ENCODE assay signal across 27 cellular contexts in genomic region chr12:42679402-42679801, GRCh38.
A peak's percentile ranks its signal among the peaks of the same experiment; 100 is the strongest.
DNase-seq lines count a peak whose midpoint lies in the region; ATAC-seq and TF ChIP-seq lines count a peak whose summit lies in the region.
"Had no signal": no experiment of that assay in that cellular context is flagged by ENCODE, and none has a peak within 500 bp of the region (broad histone marks: within the 10 kb centered on the region; RNA-seq: fewer than 3 reads in every experiment).

No MANE protein-coding gene starts in this region.

- peaks cover 0 to under 1% (median 0%) of the 10 kb centered on the region in 3 donors for H3K9me3 Mint-ChIP-seq in T-cell
- H3K9me3 Mint-ChIP-seq: T-helper 2 cell treated with Interferon-gamma antibody and Interleukin-4, amounts not matched to agents 5 μg/mL and 100 μg/mL, for 36 hours had no signal

- ATAC-seq in heart left ventricle: peak; percentile 47 to 67 (median 59)
- no peak for ATAC-seq in T-cell (replicated peaks in 1 of 4)
- ATAC-seq in HG03432 (IDR thresholded peaks at IDR 0.05; ENCODE audit: unreplicated experiment): no peak
- ATAC-seq: activated CD8-positive, alpha-beta T cell treated with anti-CD3 and anti-CD28 coated beads, Interleukin-2, amount 10 ng/mL, durations not matched to agents 7 days and 5 days; HepG2; natural killer cell; stimulated activated naive B cell treated with anti-CD40 and anti-IgM and Interleukin-4, amounts not matched to agents 10 μg/mL and 1 μg/mL and 100 μg/mL, for 72 hours had no signal

- POLR2A ChIA-PET in T-cell (lab: Charles Lee): no interaction called here

- no peak overlapping the region for H3K4me3 Mint-ChIP-seq in T-cell
- H3K4me3 Mint-ChIP-seq: activated CD8-positive, alpha-beta T cell treated with anti-CD3 and anti-CD28 coated beads, Interleukin-2, amount 10 ng/mL, durations not matched to agents 7 days and 5 days; memory B cell; natural killer cell; stimulated activated naive B cell treated with anti-CD40 and anti-IgM and Interleukin-4, amounts not matched to agents 10 μg/mL and 1 μg/mL and 100 μg/mL, for 72 hours; T-helper 2 cell treated with Interferon-gamma antibody and Interleukin-4, amounts not matched to agents 5 μg/mL and 100 μg/mL, for 36 hours had no signal

- peaks cover 0 to 16% (median 2%) of the 10 kb centered on the region in 12 donors for H3K4me1 ChIP-seq in heart left ventricle
- H3K4me1 ChIP-seq: prostate gland, thyroid gland had no signal

- TF ChIP-seq CTCF in heart left ventricle (IDR thresholded peaks at IDR 0.05): no peak
- TF ChIP-seq CTCF in kidney epithelial cell (IDR thresholded peaks at IDR 0.05; ENCODE audit: insufficient read depth, low read length, poor library complexity, severe bottlenecking): no peak
- TF ChIP-seq CTCF in lower leg skin (IDR thresholded peaks at IDR 0.05): no peak

- H3K4me1 Mint-ChIP-seq in T-cell: no peaks in the 10 kb centered on the region
- H3K4me1 Mint-ChIP-seq: memory B cell; natural killer cell; stimulated activated naive B cell treated with anti-CD40 and anti-IgM and Interleukin-4, amounts not matched to agents 10 μg/mL and 1 μg/mL and 100 μg/mL, for 72 hours had no signal

- H3K4me3 ChIP-seq in heart left ventricle (no peak overlapping the region), kidney epithelial cell (ENCODE audit: low read depth, low read length) (no peak overlapping the region), lower leg skin (ENCODE audit: low read depth, poor library complexity, severe bottlenecking) (no peak overlapping the region)
- H3K4me3 ChIP-seq: prostate gland, SJCRH30, thyroid gland had no signal

- H3K9me3 ChIP-seq in heart left ventricle: no peaks in the 10 kb centered on the region
- H3K9me3 ChIP-seq: prostate gland, SJCRH30, thyroid gland had no signal

- no peaks in the 10 kb centered on the region for H3K27me3 ChIP-seq in heart left ventricle
- no peaks in the 10 kb centered on the region for H3K27me3 ChIP-seq in kidney epithelial cell (ENCODE audit: control insufficient read depth, insufficient read depth, low read length)
- H3K27me3 ChIP-seq: SJCRH30, thyroid gland had no signal

- no peaks in the 10 kb centered on the region for H3K36me3 ChIP-seq in heart left ventricle
- no peaks in the 10 kb centered on the region for H3K36me3 ChIP-seq in kidney epithelial cell (ENCODE audit: control insufficient read depth, insufficient read depth, low read length)
- H3K36me3 ChIP-seq: prostate gland, SJCRH30, thyroid gland had no signal

- intact Hi-C loops in heart left ventricle (cut with DNase I) (no loop called here), cardiac septum (cut with DNase I) (no loop called here), lower leg skin (cut with DNase I; ENCODE audit: low total_unique reads) (no loop called here)

- no peak for TF ChIP-seq POLR2A in heart left ventricle (IDR thresholded peaks at IDR 0.05)
- no peak for TF ChIP-seq POLR2A in lower leg skin (IDR thresholded peaks at IDR 0.05)

- peak overlapping the region in 1 of 12 donors; percentile 13 for H3K27ac ChIP-seq in heart left ventricle
- H3K27ac ChIP-seq: prostate gland, SJCRH30, thyroid gland had no signal

- no peak overlapping the region for H3K27ac Mint-ChIP-seq in T-cell
- H3K27ac Mint-ChIP-seq: activated CD8-positive, alpha-beta T cell treated with anti-CD3 and anti-CD28 coated beads, Interleukin-2, amount 10 ng/mL, durations not matched to agents 7 days and 5 days; memory B cell; natural killer cell; stimulated activated naive B cell treated with anti-CD40 and anti-IgM and Interleukin-4, amounts not matched to agents 10 μg/mL and 1 μg/mL and 100 μg/mL, for 72 hours; T-helper 2 cell treated with Interferon-gamma antibody and Interleukin-4, amounts not matched to agents 5 μg/mL and 100 μg/mL, for 36 hours had no signal

- H3K27me3 Mint-ChIP-seq in T-cell: no peaks in the 10 kb centered on the region
- H3K27me3 Mint-ChIP-seq: stimulated activated naive B cell treated with anti-CD40 and anti-IgM and Interleukin-4, amounts not matched to agents 10 μg/mL and 1 μg/mL and 100 μg/mL, for 72 hours had no signal

- CTCF ChIA-PET in T-cell (lab: Charles Lee): no interaction called here

- DNase-seq in heart left ventricle (no peak), cardiac septum (ENCODE audit: low spot score) (no peak), astrocyte of the hippocampus (ENCODE audit: low read depth, low spot score) (peak; percentile 33), kidney epithelial cell (ENCODE audit: low read depth) (peak; percentile 9), lower leg skin (ENCODE audit: low spot score in 2 of 2) (no peak), T-cell (no peak), NCI-H510A (lab: John Stamatoyannopoulos, UW) (no peak)
- DNase-seq: activated CD4-positive, CD25-positive, alpha-beta regulatory T cell; activated CD8-positive, alpha-beta T cell treated with anti-CD3 and anti-CD28 coated beads, Interleukin-2, amount 10 ng/mL, durations not matched to agents 7 days and 5 days; activated naive CD4-positive, alpha-beta T cell treated with anti-CD3 and anti-CD28 coated beads, Interleukin-2, amount 50 U/mL, for 16 hours; activated T-cell treated with anti-CD3 and anti-CD28 coated beads, Interleukin-2, amount 50 U/mL, for 48 hours; dermis blood vessel endothelial cell; DMS153; head of caudate nucleus; islet precursor cell; MV-4-11; natural killer cell; NCI-H2029 treated with DMSO at 0.1 percent for 48 hours; NCI-H524; stimulated activated naive B cell treated with anti-CD40 and anti-IgM and Interleukin-4, amounts not matched to agents 10 μg/mL and 1 μg/mL and 100 μg/mL, for 72 hours; thyroid gland had no signal

- H3K36me3 Mint-ChIP-seq in T-cell: no peaks in the 10 kb centered on the region
- H3K36me3 Mint-ChIP-seq: memory B cell; natural killer cell; stimulated activated naive B cell treated with anti-CD40 and anti-IgM and Interleukin-4, amounts not matched to agents 10 μg/mL and 1 μg/mL and 100 μg/mL, for 72 hours had no signal

- WGBS in heart left ventricle, 4 donors: 31 to 59% (median 51%) methylated on average over 3 of the region's 3 CpGs
- 57 to 63% methylated on average over 3 of the region's 3 CpGs for WGBS in lower leg skin, 2 donors

Comparison
In these comparisons a context has a peak if more than half of its experiments do, and no peak if none do; other contexts are left out.
1. ATAC-seq: peak in heart left ventricle (4 of 4); none in T-cell (0 of 4) and HG03432 (single experiment).
2. DNase-seq: peak in astrocyte of the hippocampus (single experiment) and kidney epithelial cell (single experiment); none in heart left ventricle (0 of 5), cardiac septum (single experiment), lower leg skin (0 of 2), T-cell (0 of 34) and NCI-H510A (single experiment).